Comparison of ENCODE assay signal across 2 cellular contexts in genomic region chr2:158936978-158937377, GRCh38.
TF ChIP-seq lines count a peak whose summit lies in the region.

No MANE protein-coding gene starts in this region.

TF ChIP-seq in IMR-90, 13 proteins besides CTCF, POLR2A, EP300 and RAD21:
- TF ChIP-seq MAFK (IDR thresholded peaks at IDR 0.05; ENCODE audit: low read depth, low read length) (no peak), USF2 (IDR thresholded peaks at IDR 0.05; ENCODE audit: low read depth, low read length) (peak; percentile 69), MXI1 (IDR thresholded peaks at IDR 0.05; ENCODE audit: borderline replicate concordance, low read depth, low read length) (no peak), BHLHE40 (IDR thresholded peaks at IDR 0.05; ENCODE audit: low read depth, low read length) (peak; percentile 100), FOS (IDR thresholded peaks at IDR 0.05; ENCODE audit: low read depth, low read length) (peak; percentile 64), MAZ (IDR thresholded peaks at IDR 0.05; ENCODE audit: borderline replicate concordance, low read depth, low read length) (no peak), SMC3 (IDR thresholded peaks at IDR 0.05; ENCODE audit: low read depth, low read length) (no peak)

TF ChIP-seq in endothelial cell of umbilical vein, 7 proteins besides CTCF, POLR2A, EP300 and RAD21:
- TF ChIP-seq GATA2 (IDR thresholded peaks at IDR 0.05; ENCODE audit: insufficient read depth, insufficient read length, low read depth, low read length) (peak; percentile 59), MYC (IDR thresholded peaks at IDR 0.05; ENCODE audit: low read depth, low read length) (no peak), FOS (IDR thresholded peaks at IDR 0.05; ENCODE audit: borderline replicate concordance, insufficient read depth, low read length) (peak; percentile 98), MAX (IDR thresholded peaks at IDR 0.05; ENCODE audit: insufficient read depth, insufficient read length) (peak; percentile 24), EZH2 (IDR thresholded peaks at IDR 0.05; ENCODE audit: borderline replicate concordance, low read depth, low read length, severe bottlenecking) (no peak), POLR2AphosphoS5 (IDR thresholded peaks at IDR 0.05; ENCODE audit: insufficient read depth, low read depth, low read length) (peak; percentile 93), JUN (IDR thresholded peaks at IDR 0.05; ENCODE audit: borderline replicate concordance, insufficient read depth, insufficient read length, low read depth) (peak; percentile 98)
